ENCODE assay signal across 20 cellular contexts in genomic region chr9:69579032-69579748, GRCh38.
"Had no signal": no experiment of that assay in that cellular context is flagged by ENCODE, and none has a peak within 500 bp of the region (broad histone marks: within the 10 kb centered on the region; RNA-seq: fewer than 3 reads in every experiment).

No MANE protein-coding gene starts in this region.

- H3K9me3 Mint-ChIP-seq: dendritic cell treated with granulocyte-macrophage colony-stimulating factor and Interleukin-4, amounts not matched to agents 40 ng/mL and 50 ng/mL, for 4 days; memory B cell; naive thymus-derived CD8-positive, alpha-beta T cell; stimulated activated naive CD8-positive, alpha-beta T cell treated with anti-CD3 and anti-CD28 coated beads, Interleukin-15, Interleukin-2, amounts not matched to agents 100 ng/mL and 50 ng/mL, for 24 hours had no signal

- DNase-seq: cerebellar nuclear complex; effector memory CD8-positive, alpha-beta T cell; esophagus squamous epithelium; foreskin fibroblast; glutamatergic neuron; islet precursor cell; left lung; lower lobe of right lung; naive thymus-derived CD8-positive, alpha-beta T cell; posterior cingulate gyrus; sigmoid colon; stimulated activated CD4-positive, alpha-beta T cell treated with anti-CD3 and anti-CD28 coated beads, Interleukin-2, amount 100 ng/mL, for 48 hours; tibial artery had no signal

- H3K27ac ChIP-seq: esophagus squamous epithelium, gastroesophageal sphincter, left lung, lower lobe of right lung, neutrophil, sigmoid colon, skin epidermis, tibial artery had no signal

- H3K36me3 Mint-ChIP-seq: memory B cell; naive thymus-derived CD8-positive, alpha-beta T cell had no signal

- H3K4me1 ChIP-seq: gastroesophageal sphincter, lower lobe of right lung, sigmoid colon had no signal

- H3K4me3 Mint-ChIP-seq: dendritic cell treated with granulocyte-macrophage colony-stimulating factor and Interleukin-4, amounts not matched to agents 40 ng/mL and 50 ng/mL, for 4 days; effector memory CD8-positive, alpha-beta T cell; memory B cell; naive thymus-derived CD8-positive, alpha-beta T cell; stimulated activated naive CD8-positive, alpha-beta T cell treated with anti-CD3 and anti-CD28 coated beads, Interleukin-15, Interleukin-2, amounts not matched to agents 100 ng/mL and 50 ng/mL, for 24 hours had no signal

- H3K27me3 Mint-ChIP-seq: dendritic cell treated with granulocyte-macrophage colony-stimulating factor and Interleukin-4, amounts not matched to agents 40 ng/mL and 50 ng/mL, for 4 days had no signal

- H3K27me3 ChIP-seq: esophagus squamous epithelium, gastroesophageal sphincter, left lung, neutrophil, sigmoid colon, tibial artery had no signal

- ATAC-seq: effector memory CD8-positive, alpha-beta T cell; gastroesophageal sphincter; left lung; lower lobe of right lung; naive thymus-derived CD8-positive, alpha-beta T cell had no signal

- H3K9me3 ChIP-seq: esophagus squamous epithelium, gastroesophageal sphincter, left lung, lower lobe of right lung, neutrophil, sigmoid colon, tibial artery had no signal

- H3K27ac Mint-ChIP-seq: dendritic cell treated with granulocyte-macrophage colony-stimulating factor and Interleukin-4, amounts not matched to agents 40 ng/mL and 50 ng/mL, for 4 days; effector memory CD8-positive, alpha-beta T cell; memory B cell; naive thymus-derived CD8-positive, alpha-beta T cell; stimulated activated naive CD8-positive, alpha-beta T cell treated with anti-CD3 and anti-CD28 coated beads, Interleukin-15, Interleukin-2, amounts not matched to agents 100 ng/mL and 50 ng/mL, for 24 hours had no signal

- FAIRE-seq: colon had no signal

- H3K4me3 ChIP-seq: esophagus squamous epithelium, gastroesophageal sphincter, left lung, lower lobe of right lung, sigmoid colon, skin epidermis, tibial artery had no signal

- H3K36me3 ChIP-seq: esophagus squamous epithelium, gastroesophageal sphincter, left lung, lower lobe of right lung, neutrophil, sigmoid colon, tibial artery had no signal
